ENCODE assay signal across 15 cellular contexts in genomic region chr9:135849186-135849585, GRCh38. TPM values are rescaled to one million over a fixed set of nuclear protein-coding genes. Genes with fewer than 3 reads are reported as not detected.
DNase-seq lines count a peak whose midpoint lies in the region; ATAC-seq and TF ChIP-seq lines count a peak whose summit lies in the region.
"Had no signal": no experiment of that assay in that cellular context is flagged by ENCODE, and none has a peak within 500 bp of the region (broad histone marks: within the 10 kb centered on the region; RNA-seq: fewer than 3 reads in every experiment).

No MANE protein-coding gene starts in this region.

- no peak for DNase-seq in T-helper 17 cell
- DNase-seq in mesendoderm: peak; percentile 33
- DNase-seq in DMS53 treated with DMSO at 0.1 percent for 48 hours (lab: John Stamatoyannopoulos, UW; ENCODE audit: unreplicated experiment): no peak
- DNase-seq in prostate gland (ENCODE audit: low spot score): no peak
- no peak for DNase-seq in NCI-H446 treated with DMSO at 0.1 percent for 48 hours (lab: John Stamatoyannopoulos, UW)
- DNase-seq: ACHN; C1 segment of cervical spinal cord; CD4-positive, alpha-beta memory T cell; DMS153; DND-41; GDM1; HFFc6 had no signal

- H3K79me1 ChIP-seq in mesendoderm (ENCODE audit: low read length): peaks cover 17% of the 10 kb centered on the region

- H2BK5ac ChIP-seq in mesendoderm (ENCODE audit: low read length): no peak overlapping the region

- peaks cover 17% of the 10 kb centered on the region for H3K4me1 ChIP-seq in BLaER1
- peaks cover 21% of the 10 kb centered on the region for H3K4me1 ChIP-seq in HUES64 (ENCODE audit: insufficient read depth, low read length)
- H3K4me1 ChIP-seq in mesendoderm (ENCODE audit: control insufficient read depth, low read depth, low read length): peaks cover 9% of the 10 kb centered on the region
- no peaks in the 10 kb centered on the region for H3K4me1 ChIP-seq in prostate gland (replicated peaks)
- H3K4me1 ChIP-seq: HAP-1 had no signal

- no peaks in the 10 kb centered on the region for H3K27me3 Mint-ChIP-seq in T-helper 17 cell
- H3K27me3 Mint-ChIP-seq: CD4-positive, alpha-beta memory T cell had no signal

- H3K56ac ChIP-seq in mesendoderm (ENCODE audit: low read length): no peak overlapping the region

- no peak overlapping the region for H4K5ac ChIP-seq in mesendoderm (ENCODE audit: low read length)

- TF ChIP-seq CTCF in prostate gland (IDR thresholded peaks at IDR 0.05): no peak

- no peak overlapping the region for H4K8ac ChIP-seq in mesendoderm (ENCODE audit: low read depth, low read length)

- whole genome bisulfite sequencing in HUES64: 67% methylated on average over 8 of the region's 8 CpGs
- no CpG with 5 or more reads among the region's 8 CpGs for WGBS in mesendoderm (ENCODE audit: extremely low coverage, insufficient coverage, low lambda C conversion rate)
- 85% methylated on average over 8 of the region's 8 CpGs for WGBS in prostate gland

- H3K36me3 ChIP-seq in BLaER1 (peaks cover 88% of the 10 kb centered on the region), HUES64 (ENCODE audit: insufficient read depth, low read length) (peaks cover 40% of the 10 kb centered on the region), mesendoderm (ENCODE audit: control insufficient read depth, insufficient read depth, low read length) (peaks cover 7% of the 10 kb centered on the region), prostate gland (no peaks in the 10 kb centered on the region)

- H3K9ac ChIP-seq in BLaER1: peak overlapping the region; percentile 17; the same call in 1 of the 2 replicates
- H3K9ac ChIP-seq in HUES64 (ENCODE audit: low read depth, low read length): no peak overlapping the region
- H3K9ac ChIP-seq in mesendoderm (ENCODE audit: low read length): no peak overlapping the region

- intact Hi-C loops in prostate gland (cut with DNase I): no loop called here

- no peak overlapping the region for H3K23ac ChIP-seq in mesendoderm (ENCODE audit: low read length)

- H3K4me1 Mint-ChIP-seq in T-helper 17 cell: peaks cover 7% of the 10 kb centered on the region

- peaks cover 4% of the 10 kb centered on the region for H3K79me2 ChIP-seq in mesendoderm (ENCODE audit: control insufficient read depth, insufficient read depth, low read length)

- no peak for TF ChIP-seq POLR2A in prostate gland (IDR thresholded peaks at IDR 0.05)

- H3K27ac ChIP-seq in BLaER1 (no peak overlapping the region), HUES64 (ENCODE audit: low read depth, low read length) (peak overlapping the region; percentile 28; the same call in 1 of the 2 replicates), mesendoderm (ENCODE audit: low read depth, low read length) (no peak overlapping the region), prostate gland (no peak overlapping the region)

- H2BK120ac ChIP-seq in mesendoderm (ENCODE audit: low read depth, low read length): no peak overlapping the region

- H3K27me3 ChIP-seq in BLaER1: no peaks in the 10 kb centered on the region
- H3K27me3 ChIP-seq in HUES64 (ENCODE audit: insufficient read depth, low read length): no peaks in the 10 kb centered on the region
- no peaks in the 10 kb centered on the region for H3K27me3 ChIP-seq in mesendoderm (ENCODE audit: insufficient read depth, low read length, poor library complexity)
- H3K27me3 ChIP-seq in prostate gland (replicated peaks; ENCODE audit: insufficient read depth): no peaks in the 10 kb centered on the region

- H3K4ac ChIP-seq in mesendoderm (ENCODE audit: low read depth, low read length): no peak overlapping the region

- peaks cover 29% of the 10 kb centered on the region for H3K9me3 ChIP-seq in BLaER1
- H3K9me3 ChIP-seq in HUES64 (ENCODE audit: insufficient read depth, low read depth, low read length): peaks cover 3% of the 10 kb centered on the region; the same call in 1 of the 2 replicates
- H3K9me3 ChIP-seq in T-helper 17 cell (ENCODE audit: control insufficient read depth, low read length, poor library complexity, severe bottlenecking): no peaks in the 10 kb centered on the region
- no peaks in the 10 kb centered on the region for H3K9me3 ChIP-seq in prostate gland
- H3K9me3 ChIP-seq: HAP-1 had no signal

- H3K4me2 ChIP-seq in BLaER1 (0 out of 2 replicates have a peak overlapping the region, but pooled peaks have one; percentile 8), mesendoderm (ENCODE audit: low read length) (no peak overlapping the region)

- no peak overlapping the region for H3K27ac Mint-ChIP-seq in T-helper 17 cell
- H3K27ac Mint-ChIP-seq: HFFc6 had no signal

- H2BK15ac ChIP-seq in mesendoderm (replicated peaks; ENCODE audit: low read depth): no peak overlapping the region

- no peak overlapping the region for H3K4me3 Mint-ChIP-seq in T-helper 17 cell
- H3K4me3 Mint-ChIP-seq: CD4-positive, alpha-beta memory T cell; HFFc6 had no signal

- ATAC-seq in T-helper 17 cell: peak; percentile 20

- no peak overlapping the region for H2AK5ac ChIP-seq in mesendoderm (ENCODE audit: low read length)

- H3K4me3 ChIP-seq in BLaER1 (no peak overlapping the region), HUES64 (ENCODE audit: low read length) (no peak overlapping the region), mesendoderm (ENCODE audit: low read length) (no peak overlapping the region), prostate gland (no peak overlapping the region)
- H3K4me3 ChIP-seq: HAP-1 had no signal

- peaks cover 4% of the 10 kb centered on the region for H3K36me3 Mint-ChIP-seq in T-helper 17 cell (ENCODE audit: low read depth)

- no peak overlapping the region for H3K18ac ChIP-seq in mesendoderm (ENCODE audit: low read length)

- H4K20me1 ChIP-seq in BLaER1: peaks cover 59% of the 10 kb centered on the region

RNA-seq across cellular contexts. Expression of gene CAMSAP1, which starts 58.2 kb away (rescaled TPM):
- polyA plus RNA-seq in HUES64 (2013, experiment 1 of 2): 23.8 TPM
- polyA plus RNA-seq in HUES64 (2013, experiment 2 of 2): 26.6 TPM
- total RNA-seq in T-helper 17 cell (10 to 100 TPM; 32.6 to 39.3 TPM), prostate gland (10 to 100 TPM; 28.3 to 86.6 TPM)
- polyA plus RNA-seq in mesendoderm (2013, experiment 1 of 2): 24.8 TPM
- polyA plus RNA-seq in mesendoderm (2013, experiment 2 of 2): 24.2 TPM
